In genomic region chr12:118618695-118619094, GRCh38 we compare ENCODE assay signal across 1 cellular context.
TF ChIP-seq lines count a peak whose summit lies in the region.

No MANE protein-coding gene starts in this region.

TF ChIP-seq in HepG2, 621 proteins besides CTCF, POLR2A, EP300 and RAD21 (continued from another document):
- TF ChIP-seq ZNF687 (CRISPR knock-in tag; IDR thresholded peaks at IDR 0.05) = no peak
- TF ChIP-seq GMEB2 (CRISPR knock-in tag; IDR thresholded peaks at IDR 0.05; ENCODE audit: low read depth) = no peak
- TF ChIP-seq ZNF143 (CRISPR knock-in tag; IDR thresholded peaks at IDR 0.05) = peak; percentile 50; the same call in 1 of the 2 replicates
- no peak for TF ChIP-seq ZNF710 (CRISPR knock-in tag; IDR thresholded peaks at IDR 0.05; ENCODE audit: borderline replicate concordance)
- TF ChIP-seq THAP11 (CRISPR knock-in tag; IDR thresholded peaks at IDR 0.05) = peak; percentile 68
